In the genomic region with DNA sequence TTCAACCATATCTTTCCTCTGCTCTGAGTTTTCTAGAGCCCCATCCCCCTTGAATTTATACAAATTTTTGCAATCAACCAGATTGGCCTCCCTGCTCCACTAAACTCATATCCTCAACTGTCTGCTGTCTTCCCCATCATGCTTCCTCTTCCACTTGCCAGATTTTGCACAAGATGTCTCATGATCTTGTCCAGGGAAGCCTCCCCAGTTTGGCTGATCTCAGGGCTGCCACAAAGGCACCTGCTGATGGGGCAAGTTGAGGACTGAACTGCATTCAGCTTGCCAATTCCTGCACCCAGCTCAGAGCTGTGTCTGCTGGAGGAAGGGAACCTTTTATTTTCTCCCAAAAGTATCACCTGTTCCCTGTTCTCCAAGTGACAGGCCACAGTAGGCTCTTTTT, we compare ENCODE assay signal across 24 cellular contexts. TPM values are rescaled to one million over a fixed set of nuclear protein-coding genes. Genes with fewer than 3 reads are reported as not detected.
DNase-seq lines count a peak whose midpoint lies in the region; ATAC-seq and TF ChIP-seq lines count a peak whose summit lies in the region.
"Had no signal": no experiment of that assay in that cellular context is flagged by ENCODE, and none has a peak within 500 bp of the region (broad histone marks: within the 10 kb centered on the region; RNA-seq: fewer than 3 reads in every experiment).

No MANE protein-coding gene starts in this region.

- no peaks in the 10 kb centered on the region for H3K9me3 ChIP-seq in spleen
- H3K9me3 ChIP-seq: HAP-1, MG63, SK-N-SH had no signal

- no peak for ATAC-seq in HG02981 (IDR thresholded peaks at IDR 0.05; ENCODE audit: unreplicated experiment)

- no peak for TF ChIP-seq CTCF in spleen (IDR thresholded peaks at IDR 0.05 in 8 of 11, conservative IDR thresholded peaks at IDR 0.05 in 3 of 11)
- no peak for TF ChIP-seq CTCF in GM20000 (IDR thresholded peaks at IDR 0.05; ENCODE audit: extremely low read depth, missing control alignments)

- H3K36me3 ChIP-seq in spleen, result no peaks in the 10 kb centered on the region
- H3K36me3 ChIP-seq: HAP-1, MG63 had no signal

- TF ChIP-seq POLR2A in spleen (IDR thresholded peaks at IDR 0.05), result no peak

- peaks cover 0 to 57% (median 35%) of the 10 kb centered on the region in 7 donors for H3K27me3 ChIP-seq in spleen (replicated peaks in 1 of 7)

- peaks cover 0 to 4% (median 0%) of the 10 kb centered on the region in 6 donors for H3K4me1 ChIP-seq in spleen
- H3K4me1 ChIP-seq: HAP-1 had no signal

- intact Hi-C loops in spleen (cut with DNase I; ENCODE audit: low total_unique reads), result no loop called here

- H3K27ac ChIP-seq in cingulate gyrus (ENCODE audit: low read depth, low read length) (peak overlapping the region; percentile 32), spleen (peak overlapping the region in 3 of 8 donors; percentile 16 to 43 (median 37))

- no peak overlapping the region for H3K4me3 ChIP-seq in spleen
- H3K4me3 ChIP-seq: HAP-1, MG63 had no signal

- DNase-seq in NOMO-1 treated with dmso at 0.1 percent for 144 hours (lab: John Stamatoyannopoulos, UW; ENCODE audit: unreplicated experiment), result peak; percentile 11
- no peak for DNase-seq in NOMO-1 treated with DMSO at 0.1 percent for 48 hours (lab: John Stamatoyannopoulos, UW; ENCODE audit: unreplicated experiment)
- peak; percentile 66 for DNase-seq in CD1c-positive myeloid dendritic cell (ENCODE audit: extremely low spot score)
- peak; percentile 27 for DNase-seq in spleen
- DNase-seq in GM20000 (ENCODE audit: low spot score), result no peak
- no peak for DNase-seq in NAMALWA (ENCODE audit: low spot score)
- DNase-seq: 8988T; CD4-positive, CD25-positive, alpha-beta regulatory T cell; COR-L47; DMS 273 treated with DMSO at 0.1 percent for 48 hours; DND-41; Kasumi-1; MG63; NCI-H1105 treated with DMSO at 0.1 percent for 48 hours; NCI-H1694; NCI-H2107; NCI-H510A treated with DMSO at 0.1 percent for 48 hours; NCI-H82; SK-N-SH had no signal

RNA-seq across cellular contexts. Expression of a gene that starts 3.8 kb away (rescaled TPM):
- not detected for total RNA-seq in spleen
- polyA plus RNA-seq in spleen, result not detected
- total RNA-seq: CD4-positive, CD25-positive, alpha-beta regulatory T cell; G401 had no signal
- polyA plus RNA-seq: AG04450 had no signal

RNA-seq across cellular contexts. Expression of a gene that starts 7.5 kb away (rescaled TPM):
- 10 to 100 TPM in 5 of 7 donors, 1 to 10 TPM in 2; 6.5 to 30.8 (median 23.9) TPM for total RNA-seq in spleen
- 1 to 10 TPM; 3.7 to 3.9 (median 3.8) TPM for polyA plus RNA-seq in spleen
- total RNA-seq: CD4-positive, CD25-positive, alpha-beta regulatory T cell; G401 had no signal
- polyA plus RNA-seq: AG04450; CD4-positive, CD25-positive, alpha-beta regulatory T cell; SK-N-SH had no signal

RNA-seq across cellular contexts. Expression of a gene that starts 20.9 kb away (rescaled TPM):
- 10 to 100 TPM; 16.8 to 28.9 (median 25.3) TPM for total RNA-seq in spleen
- 10 to 100 TPM; 15.6 to 23.1 (median 16.1) TPM for polyA plus RNA-seq in spleen

RNA-seq across cellular contexts. Expression of a gene that starts 38.1 kb away (rescaled TPM):
- 10 to 100 TPM in 1 of 7 donors, 1 to 10 TPM in 3, under 1 TPM in 3; 0.20 to 19.1 (median 1.1) TPM for total RNA-seq in spleen
- polyA plus RNA-seq in spleen, result 1 to 10 TPM in 1 of 3 donors, under 1 TPM in 2; 0.13 to 1.7 (median 0.27) TPM
- total RNA-seq: CD4-positive, CD25-positive, alpha-beta regulatory T cell; G401 had no signal
- polyA plus RNA-seq: CD4-positive, CD25-positive, alpha-beta regulatory T cell had no signal

RNA-seq across cellular contexts. Expression of a gene that starts 45.7 kb away (rescaled TPM):
- total RNA-seq in spleen, result 1 to 10 TPM; 4.2 to 8.5 (median 6.8) TPM
- 1 to 10 TPM; 2.1 to 2.7 (median 2.4) TPM for polyA plus RNA-seq in spleen

Comparison
In these comparisons a context has a peak if more than half of its experiments do, and no peak if none do; other contexts are left out.
1. DNase-seq: peak in NOMO-1 treated with dmso at 0.1 percent for 144 hours (single experiment), CD1c-positive myeloid dendritic cell (single experiment) and spleen (single experiment); none in NOMO-1 treated with DMSO at 0.1 percent for 48 hours (single experiment), GM20000 (single experiment) and NAMALWA (single experiment).